ENCODE assay signal across 1 cellular context in the genomic region with DNA sequence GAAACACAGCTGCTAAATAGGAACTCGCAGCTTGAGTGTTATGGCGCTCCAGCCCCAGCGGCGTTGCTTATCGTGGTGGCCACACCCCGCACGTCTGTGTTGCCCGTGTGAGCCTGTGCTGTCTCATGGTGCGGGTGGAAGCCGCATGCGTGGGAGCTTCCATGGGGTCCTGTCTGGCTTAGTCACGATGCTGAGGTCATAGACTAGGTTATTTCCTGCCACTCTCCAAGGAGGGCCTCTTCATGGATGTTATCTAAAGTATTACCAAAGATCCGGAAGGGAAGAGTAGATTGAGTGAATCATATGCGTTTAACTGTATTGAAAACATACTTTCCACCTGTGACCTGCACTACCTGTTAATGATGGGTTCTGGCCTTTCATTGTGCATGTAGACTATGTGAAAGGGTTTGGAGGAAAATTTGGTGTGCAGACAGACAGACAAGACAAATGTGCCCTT.
A peak's percentile ranks its signal among the peaks of the same experiment; 100 is the strongest.
TF ChIP-seq lines count a peak whose summit lies in the region.

No MANE protein-coding gene starts in this region.

TF ChIP-seq in K562, 482 proteins besides CTCF, POLR2A, EP300 and RAD21 (continued from another document and continues in another):
- TF ChIP-seq, protein P1, sequence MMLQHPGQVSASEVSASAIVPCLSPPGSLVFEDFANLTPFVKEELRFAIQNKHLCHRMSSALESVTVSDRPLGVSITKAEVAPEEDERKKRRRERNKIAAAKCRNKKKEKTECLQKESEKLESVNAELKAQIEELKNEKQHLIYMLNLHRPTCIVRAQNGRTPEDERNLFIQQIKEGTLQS (IDR thresholded peaks at IDR 0.05) = peak; percentile 97
- TF ChIP-seq, protein P1 (CRISPR knock-in tag; conservative IDR thresholded peaks at IDR 0.05) = no peak; the same call in 1 of the 2 replicates
- peak; percentile 90 for TF ChIP-seq ZNF644 (tag; IDR thresholded peaks at IDR 0.05; ENCODE audit: low read depth)
- TF ChIP-seq MXI1 (IDR thresholded peaks at IDR 0.05; ENCODE audit: low read depth, low read length) = peak; percentile 70; the same call in 1 of the 2 replicates
- no peak for TF ChIP-seq OTX1 (CRISPR knock-in tag; IDR thresholded peaks at IDR 0.05)
- TF ChIP-seq CREB1 (IDR thresholded peaks at IDR 0.05) = peak; percentile 69; the same call in 1 of the 2 replicates
- peak; percentile 78 for TF ChIP-seq CREB1 (CRISPR knock-in tag; IDR thresholded peaks at IDR 0.05)
- no peak for TF ChIP-seq BRF2 (IDR thresholded peaks at IDR 0.05; ENCODE audit: borderline replicate concordance, insufficient read depth, insufficient read length)
- TF ChIP-seq SMARCA4 (IDR thresholded peaks at IDR 0.05) = peak; percentile 95
- TF ChIP-seq BRD9 (IDR thresholded peaks at IDR 0.05; ENCODE audit: low read depth, partially characterized antibody) = no peak
- no peak; the same call in 1 of the 2 replicates for TF ChIP-seq SNIP1 (IDR thresholded peaks at IDR 0.05; ENCODE audit: low read depth)
- no peak for TF ChIP-seq TAF15 (IDR thresholded peaks at IDR 0.05; ENCODE audit: low read depth, low read length)
- TF ChIP-seq BRF1 (IDR thresholded peaks at IDR 0.05; ENCODE audit: borderline replicate concordance, extremely low read depth, insufficient read length) = no peak
- no peak for TF ChIP-seq ESRRB (CRISPR knock-in tag; IDR thresholded peaks at IDR 0.05; ENCODE audit: borderline replicate concordance)
- TF ChIP-seq SIN3A (IDR thresholded peaks at IDR 0.05; ENCODE audit: borderline replicate concordance in 2 of 2, control insufficient read depth in 1 of 2, low read depth in 2 of 2, low read length in 2 of 2) = peak in 1 of 2 experiments; percentile 51; a peak in 1 of 4 replicates
- TF ChIP-seq ZNF217 (CRISPR knock-in tag; IDR thresholded peaks at IDR 0.05) = no peak
- TF ChIP-seq RNF2 (IDR thresholded peaks at IDR 0.05) = peak; percentile 95
- TF ChIP-seq ZFPM2 (CRISPR knock-in tag; IDR thresholded peaks at IDR 0.05) = no peak
- TF ChIP-seq, protein P2, sequence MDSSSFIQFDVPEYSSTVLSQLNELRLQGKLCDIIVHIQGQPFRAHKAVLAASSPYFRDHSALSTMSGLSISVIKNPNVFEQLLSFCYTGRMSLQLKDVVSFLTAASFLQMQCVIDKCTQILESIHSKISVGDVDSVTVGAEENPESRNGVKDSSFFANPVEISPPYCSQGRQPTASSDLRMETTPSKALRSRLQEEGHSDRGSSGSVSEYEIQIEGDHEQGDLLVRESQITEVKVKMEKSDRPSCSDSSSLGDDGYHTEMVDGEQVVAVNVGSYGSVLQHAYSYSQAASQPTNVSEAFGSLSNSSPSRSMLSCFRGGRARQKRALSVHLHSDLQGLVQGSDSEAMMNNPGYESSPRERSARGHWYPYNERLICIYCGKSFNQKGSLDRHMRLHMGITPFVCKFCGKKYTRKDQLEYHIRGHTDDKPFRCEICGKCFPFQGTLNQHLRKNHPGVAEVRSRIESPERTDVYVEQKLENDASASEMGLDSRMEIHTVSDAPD (CRISPR knock-in tag; IDR thresholded peaks at IDR 0.05) = no peak
- no peak for TF ChIP-seq HDAC8 (tag; IDR thresholded peaks at IDR 0.05)
- TF ChIP-seq PTBP1 (IDR thresholded peaks at IDR 0.05; ENCODE audit: low read depth, low read length) = 0 out of 2 replicates have a peak, but pooled peaks have one; percentile 32
- TF ChIP-seq TGIF2 (CRISPR knock-in tag; IDR thresholded peaks at IDR 0.05) = no peak
- no peak for TF ChIP-seq ARID4B (CRISPR knock-in tag; IDR thresholded peaks at IDR 0.05)
- TF ChIP-seq PTRF (tag; IDR thresholded peaks at IDR 0.05) = no peak
- TF ChIP-seq PURB (CRISPR knock-in tag; IDR thresholded peaks at IDR 0.05; ENCODE audit: low read depth) = no peak
- TF ChIP-seq, protein P3, sequence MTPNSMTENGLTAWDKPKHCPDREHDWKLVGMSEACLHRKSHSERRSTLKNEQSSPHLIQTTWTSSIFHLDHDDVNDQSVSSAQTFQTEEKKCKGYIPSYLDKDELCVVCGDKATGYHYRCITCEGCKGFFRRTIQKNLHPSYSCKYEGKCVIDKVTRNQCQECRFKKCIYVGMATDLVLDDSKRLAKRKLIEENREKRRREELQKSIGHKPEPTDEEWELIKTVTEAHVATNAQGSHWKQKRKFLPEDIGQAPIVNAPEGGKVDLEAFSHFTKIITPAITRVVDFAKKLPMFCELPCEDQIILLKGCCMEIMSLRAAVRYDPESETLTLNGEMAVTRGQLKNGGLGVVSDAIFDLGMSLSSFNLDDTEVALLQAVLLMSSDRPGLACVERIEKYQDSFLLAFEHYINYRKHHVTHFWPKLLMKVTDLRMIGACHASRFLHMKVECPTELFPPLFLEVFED (CRISPR knock-in tag; conservative IDR thresholded peaks at IDR 0.05) = no peak; the same call in 1 of the 2 replicates
- TF ChIP-seq ZNF766 (CRISPR knock-in tag; conservative IDR thresholded peaks at IDR 0.05) = peak; percentile 82
- TF ChIP-seq IRF2 (CRISPR knock-in tag; IDR thresholded peaks at IDR 0.05) = no peak
- 0 out of 2 replicates have a peak, but pooled peaks have one; percentile 32 for TF ChIP-seq POLR2H (tag; IDR thresholded peaks at IDR 0.05; ENCODE audit: low read depth)
- no peak for TF ChIP-seq RFX1 (IDR thresholded peaks at IDR 0.05)
- TF ChIP-seq, protein P4, sequence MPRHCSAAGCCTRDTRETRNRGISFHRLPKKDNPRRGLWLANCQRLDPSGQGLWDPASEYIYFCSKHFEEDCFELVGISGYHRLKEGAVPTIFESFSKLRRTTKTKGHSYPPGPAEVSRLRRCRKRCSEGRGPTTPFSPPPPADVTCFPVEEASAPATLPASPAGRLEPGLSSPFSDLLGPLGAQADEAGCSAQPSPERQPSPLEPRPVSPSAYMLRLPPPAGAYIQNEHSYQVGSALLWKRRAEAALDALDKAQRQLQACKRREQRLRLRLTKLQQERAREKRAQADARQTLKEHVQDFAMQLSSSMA (CRISPR knock-in tag; IDR thresholded peaks at IDR 0.05) = no peak
- TF ChIP-seq ZNF717 (CRISPR knock-in tag; IDR thresholded peaks at IDR 0.05) = no peak
- TF ChIP-seq, protein P5, sequence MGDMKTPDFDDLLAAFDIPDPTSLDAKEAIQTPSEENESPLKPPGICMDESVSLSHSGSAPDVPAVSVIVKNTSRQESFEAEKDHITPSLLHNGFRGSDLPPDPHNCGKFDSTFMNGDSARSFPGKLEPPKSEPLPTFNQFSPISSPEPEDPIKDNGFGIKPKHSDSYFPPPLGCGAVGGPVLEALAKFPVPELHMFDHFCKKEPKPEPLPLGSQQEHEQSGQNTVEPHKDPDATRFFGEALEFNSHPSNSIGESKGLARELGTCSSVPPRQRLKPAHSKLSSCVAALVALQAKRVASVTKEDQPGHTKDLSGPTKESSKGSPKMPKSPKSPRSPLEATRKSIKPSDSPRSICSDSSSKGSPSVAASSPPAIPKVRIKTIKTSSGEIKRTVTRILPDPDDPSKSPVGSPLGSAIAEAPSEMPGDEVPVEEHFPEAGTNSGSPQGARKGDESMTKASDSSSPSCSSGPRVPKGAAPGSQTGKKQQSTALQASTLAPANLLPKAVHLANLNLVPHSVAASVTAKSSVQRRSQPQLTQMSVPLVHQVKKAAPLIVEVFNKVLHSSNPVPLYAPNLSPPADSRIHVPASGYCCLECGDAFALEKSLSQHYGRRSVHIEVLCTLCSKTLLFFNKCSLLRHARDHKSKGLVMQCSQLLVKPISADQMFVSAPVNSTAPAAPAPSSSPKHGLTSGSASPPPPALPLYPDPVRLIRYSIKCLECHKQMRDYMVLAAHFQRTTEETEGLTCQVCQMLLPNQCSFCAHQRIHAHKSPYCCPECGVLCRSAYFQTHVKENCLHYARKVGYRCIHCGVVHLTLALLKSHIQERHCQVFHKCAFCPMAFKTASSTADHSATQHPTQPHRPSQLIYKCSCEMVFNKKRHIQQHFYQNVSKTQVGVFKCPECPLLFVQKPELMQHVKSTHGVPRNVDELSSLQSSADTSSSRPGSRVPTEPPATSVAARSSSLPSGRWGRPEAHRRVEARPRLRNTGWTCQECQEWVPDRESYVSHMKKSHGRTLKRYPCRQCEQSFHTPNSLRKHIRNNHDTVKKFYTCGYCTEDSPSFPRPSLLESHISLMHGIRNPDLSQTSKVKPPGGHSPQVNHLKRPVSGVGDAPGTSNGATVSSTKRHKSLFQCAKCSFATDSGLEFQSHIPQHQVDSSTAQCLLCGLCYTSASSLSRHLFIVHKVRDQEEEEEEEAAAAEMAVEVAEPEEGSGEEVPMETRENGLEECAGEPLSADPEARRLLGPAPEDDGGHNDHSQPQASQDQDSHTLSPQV (IDR thresholded peaks at IDR 0.05) = peak; percentile 86; the same call in 1 of the 2 replicates
- TF ChIP-seq ZNF76 (CRISPR knock-in tag; IDR thresholded peaks at IDR 0.05; ENCODE audit: borderline replicate concordance) = no peak
- TF ChIP-seq EHMT2 (IDR thresholded peaks at IDR 0.05) = no peak
- peak; percentile 83 to 87; a peak in 2 of 4 replicates for TF ChIP-seq ARNT (IDR thresholded peaks at IDR 0.05)
- TF ChIP-seq MAX (CRISPR knock-in tag; IDR thresholded peaks at IDR 0.05) = peak; percentile 99
- no peak for TF ChIP-seq ZNF184 (CRISPR knock-in tag; IDR thresholded peaks at IDR 0.05)
- TF ChIP-seq NRF1 (conservative IDR thresholded peaks at IDR 0.05 in 1 of 2, IDR thresholded peaks at IDR 0.05 in 1 of 2) = peak; percentile 92 to 93
- TF ChIP-seq PTTG1 (tag; IDR thresholded peaks at IDR 0.05; ENCODE audit: low read depth) = no peak
- TF ChIP-seq NELFE (IDR thresholded peaks at IDR 0.05; ENCODE audit: insufficient read depth, insufficient read length) = no peak
- TF ChIP-seq TSC22D4 (tag; IDR thresholded peaks at IDR 0.05) = no peak
- TF ChIP-seq ELF2 (CRISPR knock-in tag; IDR thresholded peaks at IDR 0.05) = no peak
- no peak for TF ChIP-seq POLR2B (IDR thresholded peaks at IDR 0.05; ENCODE audit: low read depth, partially characterized antibody)
- TF ChIP-seq NFIX (CRISPR knock-in tag; IDR thresholded peaks at IDR 0.05; ENCODE audit: low read depth) = no peak
- TF ChIP-seq LEF1 (IDR thresholded peaks at IDR 0.05) = peak; percentile 93; the same call in 1 of the 2 replicates
- TF ChIP-seq SMAD4 (CRISPR knock-in tag; conservative IDR thresholded peaks at IDR 0.05) = peak; percentile 100
- no peak for TF ChIP-seq CAMTA2 (CRISPR knock-in tag; conservative IDR thresholded peaks at IDR 0.05)
- no peak for TF ChIP-seq CREBBP (IDR thresholded peaks at IDR 0.05; ENCODE audit: low read depth, low read length)
